Comparison of ENCODE assay signal across 1 cellular context in the genomic region with DNA sequence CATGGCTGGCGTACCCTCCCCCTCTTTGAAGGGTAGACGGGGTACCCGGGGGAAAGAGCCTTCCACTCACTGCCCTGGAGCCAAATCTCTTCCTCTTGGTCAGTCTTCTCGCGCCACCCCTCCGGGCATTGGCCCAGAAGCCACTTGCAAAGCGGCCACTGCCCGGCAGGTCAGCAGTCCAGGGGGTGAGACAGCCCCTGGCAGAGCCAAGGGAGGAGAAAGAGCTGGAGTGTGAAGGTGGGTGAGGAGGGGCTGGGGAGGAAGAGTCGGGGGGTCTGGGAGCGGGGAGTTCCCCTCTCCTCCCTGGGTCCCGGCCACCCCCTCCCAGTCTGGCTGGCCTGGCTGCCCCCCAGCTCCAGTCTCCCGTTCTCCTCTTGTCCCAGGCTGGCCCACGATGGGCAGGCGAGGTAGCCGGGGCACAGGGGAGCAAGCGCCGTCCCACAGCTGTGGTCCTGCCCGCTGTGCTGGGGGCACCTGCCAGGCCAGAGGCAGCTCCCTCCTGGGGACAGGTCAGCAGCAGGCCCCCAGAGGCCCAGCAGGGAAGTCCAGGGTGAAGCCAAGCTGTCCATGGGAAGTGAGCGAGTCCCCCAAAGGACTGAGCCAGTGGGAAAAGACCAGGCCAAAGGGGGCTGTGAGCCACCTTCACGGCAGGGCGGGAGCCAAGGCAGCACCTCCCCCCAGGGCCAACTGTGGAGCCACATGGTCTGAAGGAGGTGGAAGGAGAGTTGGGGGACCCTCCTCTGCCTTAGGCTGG.
TF ChIP-seq lines count a peak whose summit lies in the region.

No MANE protein-coding gene starts in this region.

TF ChIP-seq in HEK293, 187 proteins besides CTCF, POLR2A, EP300 and RAD21:
- TF ChIP-seq ZNF341 (tag by site-specific recombination; IDR thresholded peaks at IDR 0.05; ENCODE audit: low read depth) (no peak), ZBTB7A (tag by site-specific recombination; IDR thresholded peaks at IDR 0.05; ENCODE audit: low read depth) (no peak), ZIC2 (tag by site-specific recombination; IDR thresholded peaks at IDR 0.05) (peak; percentile 30), ZNF670 (tag by site-specific recombination; IDR thresholded peaks at IDR 0.05; ENCODE audit: low read depth) (no peak), KLF7 (tag by site-specific recombination; IDR thresholded peaks at IDR 0.05; ENCODE audit: borderline replicate concordance) (no peak), ZNF623 (tag by site-specific recombination; IDR thresholded peaks at IDR 0.05) (no peak), HOXD13 (CRISPR knock-in tag; IDR thresholded peaks at IDR 0.05; ENCODE audit: borderline replicate concordance) (no peak), ZNF10 (tag by site-specific recombination; IDR thresholded peaks at IDR 0.05) (no peak), GLIS2 (tag by site-specific recombination; IDR thresholded peaks at IDR 0.05) (0 out of 2 replicates have a peak, but pooled peaks have one; percentile 18), ZNF133 (tag by site-specific recombination; IDR thresholded peaks at IDR 0.05) (no peak), ZNF76 (tag by site-specific recombination; IDR thresholded peaks at IDR 0.05; ENCODE audit: borderline replicate concordance, low read depth) (no peak), KLF8 (tag by site-specific recombination; IDR thresholded peaks at IDR 0.05) (no peak)
- TF ChIP-seq, protein P1, sequence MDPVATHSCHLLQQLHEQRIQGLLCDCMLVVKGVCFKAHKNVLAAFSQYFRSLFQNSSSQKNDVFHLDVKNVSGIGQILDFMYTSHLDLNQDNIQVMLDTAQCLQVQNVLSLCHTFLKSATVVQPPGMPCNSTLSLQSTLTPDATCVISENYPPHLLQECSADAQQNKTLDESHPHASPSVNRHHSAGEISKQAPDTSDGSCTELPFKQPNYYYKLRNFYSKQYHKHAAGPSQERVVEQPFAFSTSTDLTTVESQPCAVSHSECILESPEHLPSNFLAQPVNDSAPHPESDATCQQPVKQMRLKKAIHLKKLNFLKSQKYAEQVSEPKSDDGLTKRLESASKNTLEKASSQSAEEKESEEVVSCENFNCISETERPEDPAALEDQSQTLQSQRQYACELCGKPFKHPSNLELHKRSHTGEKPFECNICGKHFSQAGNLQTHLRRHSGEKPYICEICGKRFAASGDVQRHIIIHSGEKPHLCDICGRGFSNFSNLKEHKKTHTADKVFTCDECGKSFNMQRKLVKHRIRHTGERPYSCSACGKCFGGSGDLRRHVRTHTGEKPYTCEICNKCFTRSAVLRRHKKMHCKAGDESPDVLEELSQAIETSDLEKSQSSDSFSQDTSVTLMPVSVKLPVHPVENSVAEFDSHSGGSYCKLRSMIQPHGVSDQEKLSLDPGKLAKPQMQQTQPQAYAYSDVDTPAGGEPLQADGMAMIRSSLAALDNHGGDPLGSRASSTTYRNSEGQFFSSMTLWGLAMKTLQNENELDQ (tag by site-specific recombination; IDR thresholded peaks at IDR 0.05; ENCODE audit: low read depth), result no peak
